Comparison of ENCODE assay signal across 1 cellular context in the genomic region with DNA sequence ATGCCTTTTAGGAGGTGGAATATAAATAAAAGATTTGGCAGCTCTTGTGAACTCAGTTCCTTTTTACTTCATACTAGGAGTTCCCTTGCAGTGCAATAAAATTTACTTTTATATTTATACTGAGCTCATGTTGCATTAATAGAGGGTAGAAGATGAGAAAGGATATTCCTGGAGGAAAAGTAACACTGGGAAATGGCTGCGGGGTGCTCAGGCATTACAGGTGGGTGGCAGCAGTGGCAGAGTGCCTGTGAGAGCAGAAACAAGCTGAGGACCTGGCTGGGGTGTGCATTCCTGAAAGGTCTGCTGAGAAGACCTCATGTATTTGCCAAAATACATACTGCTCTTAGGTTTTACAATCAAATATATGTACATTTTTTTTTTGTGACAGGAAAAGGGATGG.
TF ChIP-seq lines count a peak whose summit lies in the region.

No MANE protein-coding gene starts in this region.

TF ChIP-seq in HEK293, 187 proteins besides CTCF, POLR2A, EP300 and RAD21 (continued from another document):
- TF ChIP-seq ZFHX2 (tag by site-specific recombination; conservative IDR thresholded peaks at IDR 0.05) = 0 out of 2 replicates have a peak, but pooled peaks have one; percentile 25
